ENCODE assay signal across 21 cellular contexts in the genomic region with DNA sequence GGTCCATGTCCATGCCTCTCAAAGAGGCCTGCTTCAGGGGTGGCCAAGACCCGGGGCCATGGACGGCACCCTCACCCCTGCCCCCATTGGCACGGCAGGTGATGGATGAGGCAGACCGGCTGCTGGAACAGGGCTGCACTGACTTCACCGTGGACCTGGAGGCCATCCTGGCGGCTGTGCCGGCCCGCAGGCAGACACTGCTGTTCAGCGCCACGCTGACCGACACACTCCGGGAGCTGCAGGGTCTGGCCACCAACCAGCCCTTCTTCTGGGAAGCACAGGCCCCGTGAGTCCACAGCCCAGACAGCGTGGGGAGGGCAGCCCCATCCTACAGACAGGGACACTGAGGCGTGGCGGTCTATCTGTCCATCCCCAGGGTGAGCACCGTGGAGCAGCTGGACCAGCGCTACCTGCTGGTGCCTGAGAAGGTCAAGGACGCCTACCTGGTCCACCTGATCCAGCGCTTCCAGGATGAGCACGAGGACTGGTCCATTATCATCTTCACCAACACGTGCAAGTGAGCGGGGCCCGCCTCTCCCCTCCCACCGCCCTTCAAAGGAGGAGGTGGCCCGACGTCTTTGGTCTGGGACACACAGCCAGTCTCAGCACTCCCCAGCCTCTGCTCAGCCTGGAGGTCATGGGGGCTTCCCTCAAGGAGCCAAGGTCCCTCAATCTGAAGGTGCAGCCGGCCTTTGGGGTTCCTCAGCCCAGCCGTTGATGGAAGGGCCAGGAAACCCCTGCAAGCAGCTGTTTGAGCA. TPM values are rescaled to one million over a fixed set of nuclear protein-coding genes. Genes with fewer than 3 reads are reported as not detected.
"Had no signal": no experiment of that assay in that cellular context is flagged by ENCODE, and none has a peak within 500 bp of the region (broad histone marks: within the 10 kb centered on the region; RNA-seq: fewer than 3 reads in every experiment).

No MANE protein-coding gene starts in this region.

- H3K36me3 Mint-ChIP-seq: natural killer cell had no signal

- FAIRE-seq: colon, small intestine, urothelium cell line had no signal

- ATAC-seq: effector memory CD8-positive, alpha-beta T cell; gastroesophageal sphincter; left lung; lower lobe of right lung; natural killer cell had no signal

- H3K4me3 ChIP-seq: esophagus squamous epithelium, gastroesophageal sphincter, left lung, lower lobe of right lung, right atrium auricular region had no signal

- H3K9me3 Mint-ChIP-seq: dendritic cell treated with granulocyte-macrophage colony-stimulating factor and Interleukin-4, amounts not matched to agents 40 ng/mL and 50 ng/mL, for 4 days; effector memory CD8-positive, alpha-beta T cell; memory B cell; mesothelial cell of epicardium; natural killer cell had no signal

- H3K27ac ChIP-seq: esophagus squamous epithelium, gastroesophageal sphincter, left lung, lower lobe of right lung, neutrophil, right atrium auricular region had no signal

- H3K27ac Mint-ChIP-seq: dendritic cell treated with granulocyte-macrophage colony-stimulating factor and Interleukin-4, amounts not matched to agents 40 ng/mL and 50 ng/mL, for 4 days; memory B cell; mesothelial cell of epicardium; natural killer cell had no signal

- H3K27me3 Mint-ChIP-seq: dendritic cell treated with granulocyte-macrophage colony-stimulating factor and Interleukin-4, amounts not matched to agents 40 ng/mL and 50 ng/mL, for 4 days; effector memory CD8-positive, alpha-beta T cell; memory B cell had no signal

- H3K4me3 Mint-ChIP-seq: dendritic cell treated with granulocyte-macrophage colony-stimulating factor and Interleukin-4, amounts not matched to agents 40 ng/mL and 50 ng/mL, for 4 days; memory B cell had no signal

- H3K27me3 ChIP-seq: esophagus squamous epithelium, gastroesophageal sphincter, left lung, neutrophil, right atrium auricular region had no signal

- H3K9me3 ChIP-seq: esophagus squamous epithelium, gastroesophageal sphincter, left lung, lower lobe of right lung, neutrophil, right atrium auricular region had no signal

- DNase-seq: effector memory CD8-positive, alpha-beta T cell; esophagus squamous epithelium; foreskin fibroblast; glutamatergic neuron; islet precursor cell; left lung; lower lobe of right lung; natural killer cell; posterior cingulate gyrus; small intestine; stimulated activated CD4-positive, alpha-beta T cell treated with anti-CD3 and anti-CD28 coated beads, Interleukin-2, amount 100 ng/mL, for 48 hours; stimulated activated naive CD4-positive, alpha-beta T cell treated with Interleukin-2 at 50 U/mL for 16 hours; trophoblast cell had no signal

RNA-seq across cellular contexts. Expression of a gene that starts 26.4 kb away (rescaled TPM):
- total RNA-seq: lower lobe of right lung, natural killer cell had no signal
